In genomic region chr19:42245247-42245646, GRCh38 we compare ENCODE assay signal across 6 cellular contexts. TPM values are rescaled to one million over a fixed set of nuclear protein-coding genes. Genes with fewer than 3 reads are reported as not detected.
DNase-seq lines count a peak whose midpoint lies in the region; ATAC-seq and TF ChIP-seq lines count a peak whose summit lies in the region.
"Not testable (repeated sequence)": the region's sequence is repeated elsewhere in the genome, so short reads cannot be mapped to it uniquely, and the experiment has no call there.

No MANE protein-coding gene starts in this region.

- TF ChIP-seq POLR2A in body of pancreas (IDR thresholded peaks at IDR 0.05); thyroid gland (IDR thresholded peaks at IDR 0.05): not testable (repeated sequence)

- not testable (repeated sequence) for H3K27me3 Mint-ChIP-seq in T-helper 17 cell; neural progenitor cell (ENCODE audit: insufficient read depth, low read depth)

- peak overlapping the region; percentile 97 for H3K4me2 ChIP-seq in GM23248 (ENCODE audit: unreplicated experiment)
- not testable (repeated sequence) for H3K4me2 ChIP-seq in neural progenitor cell

- H3K27ac Mint-ChIP-seq in T-helper 17 cell: peak overlapping the region; percentile 90
- peak overlapping the region; percentile 82 for H3K27ac Mint-ChIP-seq in neural progenitor cell

- intact Hi-C loops in body of pancreas (cut with DNase I) (loop anchor here (5.0 kb wide), 1 partner anchor 47 kb away; no protein-coding TSS in a partner anchor), left cardiac atrium (cut with DNase I) (loop anchor here (2.0 to 5.0 kb wide), 2 partner anchors 34 to 47 kb away; no protein-coding TSS in a partner anchor), thyroid gland (cut with DNase I) (loop anchor here (5.0 kb wide), 1 partner anchor 52 kb away; no protein-coding TSS in a partner anchor)

- H3K4me1 ChIP-seq in GM23248 (ENCODE audit: insufficient read depth) (peaks cover 36% of the 10 kb centered on the region), body of pancreas (peaks cover 47% of the 10 kb centered on the region), thyroid gland (peaks cover 26 to 50% of the 10 kb centered on the region in 2 donors)
- H3K4me1 ChIP-seq in neural progenitor cell: not testable (repeated sequence)

- not testable (repeated sequence) for ATAC-seq in T-helper 17 cell, body of pancreas, left cardiac atrium

- H3K4me1 Mint-ChIP-seq in T-helper 17 cell: peaks cover 35% of the 10 kb centered on the region
- peaks cover 46% of the 10 kb centered on the region for H3K4me1 Mint-ChIP-seq in neural progenitor cell

- H3K9me2 ChIP-seq in GM23248 (ENCODE audit: insufficient read depth): not testable (repeated sequence)

- not testable (repeated sequence) for DNase-seq in GM23248; T-helper 17 cell; body of pancreas; neural progenitor cell (ENCODE audit: low spot score); thyroid gland
- peak; percentile 35 for DNase-seq in left cardiac atrium

- H3K27ac ChIP-seq in GM23248 (peak overlapping the region; percentile 78), body of pancreas (peak overlapping the region in 3 of 4 donors; percentile 76 to 94 (median 90)), thyroid gland (peak overlapping the region in 2 of 3 donors; percentile 85 to 89)
- H3K27ac ChIP-seq in neural progenitor cell: not testable (repeated sequence)

- not testable (repeated sequence) for H3K9me3 ChIP-seq in GM23248 (ENCODE audit: low read depth); T-helper 17 cell (ENCODE audit: control insufficient read depth, low read length, poor library complexity, severe bottlenecking); body of pancreas; neural progenitor cell (ENCODE audit: low read depth); thyroid gland

- H3K79me2 ChIP-seq in GM23248 (ENCODE audit: insufficient read depth) (peaks cover 44% of the 10 kb centered on the region), neural progenitor cell (ENCODE audit: low read depth) (peaks cover 33% of the 10 kb centered on the region)

- H3K9ac ChIP-seq in GM23248: peak overlapping the region; percentile 77; the same call in 1 of the 2 replicates
- not testable (repeated sequence) for H3K9ac ChIP-seq in neural progenitor cell

- not testable (repeated sequence) for H3K36me3 ChIP-seq in GM23248 (ENCODE audit: low read depth); body of pancreas (replicated peaks in 1 of 2; ENCODE audit: insufficient read depth in 1 of 2, low read depth in 2 of 2); neural progenitor cell
- peaks cover 0 to 12% of the 10 kb centered on the region in 2 donors for H3K36me3 ChIP-seq in thyroid gland

- peak overlapping the region; percentile 44; the same call in 1 of the 2 replicates for H2AFZ ChIP-seq in GM23248
- H2AFZ ChIP-seq in neural progenitor cell (replicated peaks): not testable (repeated sequence)

- not testable (repeated sequence) for H4K20me1 ChIP-seq in GM23248 (ENCODE audit: insufficient read depth)
- H4K20me1 ChIP-seq in neural progenitor cell (ENCODE audit: low read depth): peaks cover 69% of the 10 kb centered on the region

- H3K4me3 Mint-ChIP-seq in T-helper 17 cell: peak overlapping the region; percentile 96
- H3K4me3 Mint-ChIP-seq in neural progenitor cell: peak overlapping the region; percentile 93

- in situ Hi-C loops in GM23248 (cut with MboI): not testable (repeated sequence)

- not testable (repeated sequence) for H3K4me3 ChIP-seq in GM23248; body of pancreas; neural progenitor cell; thyroid gland (replicated peaks in 1 of 3)

- 80 to 86% methylated on average over 10 of the region's 10 CpGs for WGBS in GM23248 (ENCODE audit: low coverage in 1 of 2, low lambda C conversion rate in 2 of 2, missing lambda C conversion rate in 2 of 2), 2 experiments
- WGBS in body of pancreas, 2 donors: 69 to 71% methylated on average over 10 of the region's 10 CpGs
- 71 to 76% methylated on average over 10 of the region's 10 CpGs for WGBS in thyroid gland, 2 donors

- H3K9me3 Mint-ChIP-seq in neural progenitor cell: not testable (repeated sequence)

- TF ChIP-seq CTCF in body of pancreas (IDR thresholded peaks at IDR 0.05); neural progenitor cell (IDR thresholded peaks at IDR 0.05); thyroid gland (IDR thresholded peaks at IDR 0.05): not testable (repeated sequence)

- H3F3A ChIP-seq in GM23248 (ENCODE audit: insufficient read depth) (peaks cover 29% of the 10 kb centered on the region), neural progenitor cell (ENCODE audit: low read depth) (peaks cover 43% of the 10 kb centered on the region)

- H3K36me3 Mint-ChIP-seq in T-helper 17 cell (ENCODE audit: low read depth); neural progenitor cell: not testable (repeated sequence)

- H3K27me3 ChIP-seq in GM23248 (replicated peaks; ENCODE audit: insufficient read depth); body of pancreas; neural progenitor cell; thyroid gland: not testable (repeated sequence)

RNA-seq across cellular contexts. Expression of gene GSK3A, which starts 2.8 kb away (rescaled TPM):
- 23.1 and 33.4 TPM in 2 replicates for total RNA-seq in GM23248 (2014; rRNA removed; shearing (Covaris generic))
- 13.0 and 13.1 TPM in 2 replicates for polyA plus RNA-seq in GM23248 (2016; fragmentation: Nextera tagmentation; extraction: Ambion mirVana)
- 10 to 100 TPM; 27.7 to 28.1 TPM for total RNA-seq in T-helper 17 cell
- 10 to 100 TPM; 12.5 to 14.5 TPM for total RNA-seq in body of pancreas
- 10 to 100 TPM; 31.7 to 34.4 TPM for total RNA-seq in left cardiac atrium
- 22.5 and 41.3 TPM in 2 replicates for total RNA-seq in neural progenitor cell (ENCODE audit: low replicate concordance)
- total RNA-seq in thyroid gland: 10 to 100 TPM; 19.1 to 32.6 (median 24.6) TPM

RNA-seq across cellular contexts. Expression of gene ERF, which starts 9.7 kb away (rescaled TPM):
- total RNA-seq in GM23248 (2014; rRNA removed; shearing (Covaris generic)): 29.6 and 31.9 TPM in 2 replicates
- polyA plus RNA-seq in GM23248 (2016; fragmentation: Nextera tagmentation; extraction: Ambion mirVana): 21.2 and 24.7 TPM in 2 replicates
- 10 to 100 TPM; 75.8 to 82.1 TPM for total RNA-seq in T-helper 17 cell
- 10 to 100 TPM; 10.6 to 31.6 TPM for total RNA-seq in body of pancreas
- 10 to 100 TPM; 37.9 to 50.6 TPM for total RNA-seq in left cardiac atrium
- total RNA-seq in neural progenitor cell (ENCODE audit: low replicate concordance): 43.1 and 94.8 TPM in 2 replicates
- 10 to 100 TPM; 27.5 to 50.2 (median 39.2) TPM for total RNA-seq in thyroid gland

RNA-seq across cellular contexts. Expression of gene CIC, which starts 23.8 kb away (rescaled TPM):
- 17.5 and 22.3 TPM in 2 replicates for total RNA-seq in GM23248 (2014; rRNA removed; shearing (Covaris generic))
- polyA plus RNA-seq in GM23248 (2016; fragmentation: Nextera tagmentation; extraction: Ambion mirVana): 7.8 and 8.3 TPM in 2 replicates
- total RNA-seq in T-helper 17 cell (100 to 1,000 TPM; 112 to 125 TPM), body of pancreas (10 to 100 TPM; 40.5 to 61.0 TPM), left cardiac atrium (10 to 100 TPM; 34.7 to 42.1 TPM), neural progenitor cell (ENCODE audit: low replicate concordance) (5.2 and 28.1 TPM in 2 replicates), thyroid gland (10 to 100 TPM; 50.6 to 98.3 (median 56.9) TPM)

RNA-seq across cellular contexts. Expression of gene ZNF526, which starts 25.1 kb away (rescaled TPM):
- 7.8 and 8.7 TPM in 2 replicates for total RNA-seq in GM23248 (2014; rRNA removed; shearing (Covaris generic))
- 10.2 and 10.5 TPM in 2 replicates for polyA plus RNA-seq in GM23248 (2016; fragmentation: Nextera tagmentation; extraction: Ambion mirVana)
- total RNA-seq in T-helper 17 cell: 1 to 10 TPM; 6.7 to 7.5 TPM
- 1 to 10 TPM; 4.9 to 6.0 TPM for total RNA-seq in body of pancreas
- total RNA-seq in left cardiac atrium: 1 to 10 TPM; 5.1 to 6.6 TPM
- 6.5 and 13.0 TPM in 2 replicates for total RNA-seq in neural progenitor cell (ENCODE audit: low replicate concordance)
- 1 to 10 TPM; 4.6 to 7.9 (median 6.8) TPM for total RNA-seq in thyroid gland

RNA-seq across cellular contexts. Expression of gene DEDD2, which starts 27.8 kb away (rescaled TPM):
- total RNA-seq in GM23248 (2014; rRNA removed; shearing (Covaris generic)): 27.8 and 34.7 TPM in 2 replicates
- polyA plus RNA-seq in GM23248 (2016; fragmentation: Nextera tagmentation; extraction: Ambion mirVana): 21.1 and 22.5 TPM in 2 replicates
- 10 to 100 TPM; 72.1 to 89.9 TPM for total RNA-seq in T-helper 17 cell
- 10 to 100 TPM; 34.8 to 44.2 TPM for total RNA-seq in body of pancreas
- 10 to 100 TPM; 10.7 to 17.6 TPM for total RNA-seq in left cardiac atrium
- total RNA-seq in neural progenitor cell (ENCODE audit: low replicate concordance): 19.8 and 54.2 TPM in 2 replicates
- 10 to 100 TPM; 46.1 to 55.8 (median 50.2) TPM for total RNA-seq in thyroid gland
